In the genomic region with DNA sequence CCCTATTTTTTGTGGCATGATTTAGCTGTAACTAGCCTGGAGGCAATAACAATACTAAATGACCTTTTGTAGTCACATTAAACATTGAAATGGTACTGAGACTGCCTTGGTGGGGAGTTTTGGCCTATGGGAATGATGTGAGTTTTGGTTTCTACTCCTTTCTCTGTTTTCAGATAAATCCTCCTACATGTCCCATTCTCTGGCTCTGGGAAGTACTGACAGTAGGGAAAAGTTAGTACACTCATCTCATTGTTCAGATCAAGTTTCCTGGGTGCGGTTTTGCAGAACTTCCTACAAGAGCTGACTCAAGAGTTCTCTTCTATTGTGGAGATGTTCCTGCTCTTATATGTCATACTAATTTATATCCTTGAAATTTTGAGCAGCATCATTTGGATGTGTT, we compare ENCODE assay signal across 9 cellular contexts.
DNase-seq lines count a peak whose midpoint lies in the region; ATAC-seq and TF ChIP-seq lines count a peak whose summit lies in the region.
"Had no signal": no experiment of that assay in that cellular context is flagged by ENCODE, and none has a peak within 500 bp of the region (broad histone marks: within the 10 kb centered on the region; RNA-seq: fewer than 3 reads in every experiment).

No MANE protein-coding gene starts in this region.

- TF ChIP-seq CTCF in body of pancreas (IDR thresholded peaks at IDR 0.05) (no peak), transverse colon (IDR thresholded peaks at IDR 0.05) (no peak)
- no peak for TF ChIP-seq CTCF in activated CD8-positive, alpha-beta T cell treated with anti-CD3 and anti-CD28 coated beads for 36 hours (IDR thresholded peaks at IDR 0.05)

- H3K4me3 Mint-ChIP-seq in activated CD8-positive, alpha-beta T cell treated with anti-CD3 and anti-CD28 coated beads for 36 hours: no peak overlapping the region
- no peak overlapping the region for H3K4me3 Mint-ChIP-seq in activated CD4-positive, alpha-beta T cell treated with anti-CD3 and anti-CD28 coated beads for 36 hours

- CTCF ChIA-PET in activated CD8-positive, alpha-beta T cell treated with anti-CD3 and anti-CD28 coated beads for 36 hours (lab: Charles Lee): no interaction called here
- CTCF ChIA-PET in activated CD4-positive, alpha-beta T cell treated with anti-CD3 and anti-CD28 coated beads for 36 hours (lab: Charles Lee): interaction anchor here (0.5 to 1.1 kb wide), 5 partner anchors 26 to 128 kb away, joined by 3 to 7 read pairs (median 4); no protein-coding TSS in a partner anchor

- H3K27ac Mint-ChIP-seq in activated CD8-positive, alpha-beta T cell treated with anti-CD3 and anti-CD28 coated beads for 36 hours: no peak overlapping the region
- no peak overlapping the region for H3K27ac Mint-ChIP-seq in activated CD4-positive, alpha-beta T cell treated with anti-CD3 and anti-CD28 coated beads for 36 hours

- no peaks in the 10 kb centered on the region for H3K36me3 Mint-ChIP-seq in activated CD8-positive, alpha-beta T cell treated with anti-CD3 and anti-CD28 coated beads for 36 hours (ENCODE audit: low read depth)
- H3K36me3 Mint-ChIP-seq in activated CD4-positive, alpha-beta T cell treated with anti-CD3 and anti-CD28 coated beads for 36 hours (ENCODE audit: low read depth): no peaks in the 10 kb centered on the region

- intact Hi-C loops in body of pancreas (cut with DNase I): no loop called here
- intact Hi-C loops in left colon (cut with DNase I, micrococcal nuclease): no loop called here
- intact Hi-C loops in transverse colon (cut with DNase I; ENCODE audit: low total_unique reads): no loop called here
- intact Hi-C loops in activated CD8-positive, alpha-beta T cell treated with anti-CD3 and anti-CD28 coated beads for 36 hours (cut with micrococcal nuclease): no loop called here
- intact Hi-C loops in activated CD4-positive, alpha-beta T cell treated with anti-CD3 and anti-CD28 coated beads for 36 hours (cut with DNase I, micrococcal nuclease): no loop called here

- no peak for TF ChIP-seq EP300 in transverse colon (IDR thresholded peaks at IDR 0.05; ENCODE audit: low read depth)

- no peaks in the 10 kb centered on the region for H3K9me3 ChIP-seq in body of pancreas
- H3K9me3 ChIP-seq in transverse colon: no peaks in the 10 kb centered on the region
- H3K9me3 ChIP-seq: neutrophil had no signal

- WGBS in body of pancreas, 2 donors: 67 to 83% methylated on average over 1 of the region's 1 CpG
- WGBS in transverse colon (ENCODE audit: low coverage in 1 of 2), 2 donors: 53 to 56% methylated on average over 1 of the region's 1 CpG

- ATAC-seq in body of pancreas (no peak), left colon (peak; percentile 40)
- ATAC-seq in activated CD8-positive, alpha-beta T cell treated with anti-CD3 and anti-CD28 coated beads for 36 hours: no peak
- ATAC-seq in activated CD4-positive, alpha-beta T cell treated with anti-CD3 and anti-CD28 coated beads for 36 hours: no peak

- no peaks in the 10 kb centered on the region for H3K27me3 Mint-ChIP-seq in activated CD8-positive, alpha-beta T cell treated with anti-CD3 and anti-CD28 coated beads for 36 hours
- H3K27me3 Mint-ChIP-seq in activated CD4-positive, alpha-beta T cell treated with anti-CD3 and anti-CD28 coated beads for 36 hours: no peaks in the 10 kb centered on the region

- no peaks in the 10 kb centered on the region for H3K9me3 Mint-ChIP-seq in activated CD8-positive, alpha-beta T cell treated with anti-CD3 and anti-CD28 coated beads for 36 hours
- no peaks in the 10 kb centered on the region for H3K9me3 Mint-ChIP-seq in activated CD4-positive, alpha-beta T cell treated with anti-CD3 and anti-CD28 coated beads for 36 hours (ENCODE audit: low read depth)

- POLR2A ChIA-PET in activated CD8-positive, alpha-beta T cell treated with anti-CD3 and anti-CD28 coated beads for 36 hours (lab: Charles Lee): no interaction called here
- POLR2A ChIA-PET in activated CD4-positive, alpha-beta T cell treated with anti-CD3 and anti-CD28 coated beads for 36 hours (lab: Charles Lee): interaction anchor here (0.7 kb wide), 1 partner anchor 13 kb away, joined by 3 read pairs; no protein-coding TSS in a partner anchor

- TF ChIP-seq POLR2A in body of pancreas (IDR thresholded peaks at IDR 0.05) (no peak), transverse colon (IDR thresholded peaks at IDR 0.05) (no peak)

- in situ Hi-C loops in transverse colon (cut with MboI; ENCODE audit: low pct_ligation_motif_present in 1 of 4, low pct_unique_long_range_greater_than_20kb in 1 of 4, low sequenced_read_pairs in 3 of 4): no loop called here

- H3K36me3 ChIP-seq in body of pancreas (replicated peaks in 1 of 2; ENCODE audit: insufficient read depth in 1 of 2, low read depth in 2 of 2) (no peaks in the 10 kb centered on the region), transverse colon (no peaks in the 10 kb centered on the region)
- H3K36me3 ChIP-seq: neutrophil had no signal

- DNase-seq in Kasumi-1 (lab: John Stamatoyannopoulos, UW): peak; percentile 26 to 37
- DNase-seq in body of pancreas: no peak
- DNase-seq in left colon: no peak
- DNase-seq in transverse colon: no peak
- DNase-seq in activated CD8-positive, alpha-beta T cell treated with anti-CD3 and anti-CD28 coated beads for 36 hours: no peak
- no peak for DNase-seq in activated CD4-positive, alpha-beta T cell treated with anti-CD3 and anti-CD28 coated beads for 36 hours
- no peak for DNase-seq in midbrain (lab: John Stamatoyannopoulos, UW)
- DNase-seq: NCI-H1694 had no signal

- peaks cover 51% of the 10 kb centered on the region for H3K4me1 ChIP-seq in body of pancreas
- H3K4me1 ChIP-seq in transverse colon: peaks cover 25 to 68% (median 52%) of the 10 kb centered on the region in 4 donors

- H3K4me1 Mint-ChIP-seq in activated CD8-positive, alpha-beta T cell treated with anti-CD3 and anti-CD28 coated beads for 36 hours (ENCODE audit: low read depth): peaks cover 10% of the 10 kb centered on the region
- H3K4me1 Mint-ChIP-seq in activated CD4-positive, alpha-beta T cell treated with anti-CD3 and anti-CD28 coated beads for 36 hours: peaks cover 8% of the 10 kb centered on the region

- H3K4me3 ChIP-seq in body of pancreas (no peak overlapping the region), transverse colon (no peak overlapping the region)

- H3K27ac ChIP-seq in body of pancreas (peak overlapping the region; percentile 35 to 87 (median 84)), transverse colon (peak overlapping the region; percentile 75 to 86 (median 78))
- H3K27ac ChIP-seq: neutrophil had no signal

- H3K27me3 ChIP-seq in body of pancreas: no peaks in the 10 kb centered on the region
- no peaks in the 10 kb centered on the region for H3K27me3 ChIP-seq in transverse colon

Comparison
In these comparisons a context has a peak if more than half of its experiments do, and no peak if none do; other contexts are left out.
1. DNase-seq: peak in Kasumi-1 (2 of 2); none in body of pancreas (0 of 4), left colon (0 of 2), transverse colon (single experiment), activated CD8-positive, alpha-beta T cell treated with anti-CD3 and anti-CD28 coated beads for 36 hours (single experiment), activated CD4-positive, alpha-beta T cell treated with anti-CD3 and anti-CD28 coated beads for 36 hours (single experiment) and midbrain (single experiment).